1 cellular context compared by ENCODE assay signal in genomic region chr5:178626484-178627258, GRCh38.
TF ChIP-seq lines count a peak whose summit lies in the region.

Gene CLK4, minus strand, starts transcription at chr5:178627050. Its CDS starts 3,634 bp downstream, at chr5:178623416.

TF ChIP-seq in SK-N-SH, 30 proteins besides CTCF, POLR2A, EP300 and RAD21 (continued from another document):
- TF ChIP-seq REST (IDR thresholded peaks at IDR 0.05; ENCODE audit: low read depth, low read length) (0 out of 2 replicates have a peak, but pooled peaks have one; percentile 29), JUND (IDR thresholded peaks at IDR 0.05) (no peak)
TF ChIP-seq in SK-N-SH: peak in this region for 15.
